ENCODE assay signal across 8 cellular contexts in genomic region chr5:175534070-175534932, GRCh38. TPM values are rescaled to one million over a fixed set of nuclear protein-coding genes. Genes with fewer than 3 reads are reported as not detected.
DNase-seq lines count a peak whose midpoint lies in the region; ATAC-seq and TF ChIP-seq lines count a peak whose summit lies in the region.

No MANE protein-coding gene starts in this region.

- BruUV-seq in IMR-90 (replicated peaks; lab: Mats Ljungman, UMichigan) (no TSS peak), PC-3 (replicated peaks; lab: Mats Ljungman, UMichigan) (no TSS peak)

- POLR2A ChIA-PET in IMR-90 (lab: Charles Lee; ENCODE audit: unreplicated experiment) (no interaction called here), PC-3 (lab: Charles Lee; ENCODE audit: unreplicated experiment) (no interaction called here)
- POLR2A ChIA-PET in naive thymus-derived CD8-positive, alpha-beta T cell (lab: Charles Lee) = interaction anchor here (0.6 to 2.4 kb wide), 9 partner anchors 11 to 167 kb away, joined by 3 to 7 read pairs (median 4); partner anchors contain the start of genes HRH2 and SFXN1

- H2AFZ ChIP-seq in IMR-90 (replicated peaks; ENCODE audit: low read length, poor library complexity) (peak overlapping the region; percentile 77), PC-3 (ENCODE audit: low read length) (no peak overlapping the region)

- H2AK5ac ChIP-seq in IMR-90 (ENCODE audit: low read depth, low read length) = no peak overlapping the region

- no peaks in the 10 kb centered on the region for H3K79me2 ChIP-seq in PC-3 (ENCODE audit: low read length)

- H3K27me3 ChIP-seq in IMR-90 (ENCODE audit: control insufficient read depth, insufficient read depth, low read length) (0 out of 2 replicates have a peak, but pooled peaks cover 2% of the 10 kb centered on the region), PC-3 (ENCODE audit: low read length) (no peaks in the 10 kb centered on the region)

- CTCF ChIA-PET in IMR-90 (lab: Yijun Ruan, JAX) (interaction anchor here (0.6 to 2.0 kb wide), 8 partner anchors 8 to 608 kb away, joined by 3 to 16 read pairs (median 4); no protein-coding TSS in a partner anchor), PC-3 (lab: Charles Lee) (interaction anchor here (0.6 to 1.4 kb wide), 4 partner anchors 167 to 400 kb away, joined by 4 to 10 read pairs (median 4); no protein-coding TSS in a partner anchor)

- H4K20me1 ChIP-seq in IMR-90 (ENCODE audit: insufficient read depth, low read length) = no peaks in the 10 kb centered on the region
- no peaks in the 10 kb centered on the region for H4K20me1 ChIP-seq in PC-3 (ENCODE audit: low read length)

- H3K4me3 Mint-ChIP-seq in naive thymus-derived CD8-positive, alpha-beta T cell = peak overlapping the region; percentile 55 to 85 (median 74)
- peak overlapping the region; percentile 55 for H3K4me3 Mint-ChIP-seq in stimulated activated effector memory CD8-positive, alpha-beta T cell treated with anti-CD3 and anti-CD28 coated beads, Interleukin-12 subunit alpha, Interleukin-12 subunit beta, amount 100 ng/mL, for 72 hours

- H3K27ac Mint-ChIP-seq in naive thymus-derived CD8-positive, alpha-beta T cell = peak overlapping the region in 9 of 10 donors; percentile 6 to 76 (median 46)
- H3K27ac Mint-ChIP-seq in stimulated activated effector memory CD8-positive, alpha-beta T cell treated with anti-CD3 and anti-CD28 coated beads, Interleukin-12 subunit alpha, Interleukin-12 subunit beta, amount 100 ng/mL, for 72 hours = peak overlapping the region; percentile 73

- no peak overlapping the region for H3K4ac ChIP-seq in IMR-90 (ENCODE audit: low read depth, low read length)

- H3K4me3 ChIP-seq in IMR-90 (ENCODE audit: insufficient read depth, low read depth, low read length) (no peak overlapping the region), PC-3 (ENCODE audit: low read length) (no peak overlapping the region)

- in situ Hi-C loops in IMR-90 (cut with MboI; ENCODE audit: low sequenced_read_pairs) = no loop called here

- H3K36me3 ChIP-seq in IMR-90 (ENCODE audit: control insufficient read depth, insufficient read depth, low read length) (no peaks in the 10 kb centered on the region), PC-3 (ENCODE audit: low read depth, low read length) (no peaks in the 10 kb centered on the region)

- H3K9me2 ChIP-seq in PC-3 (replicated peaks; ENCODE audit: low read length) = no peaks in the 10 kb centered on the region

- no peak overlapping the region for H2BK5ac ChIP-seq in IMR-90 (ENCODE audit: low read depth, low read length, poor library complexity, severe bottlenecking)

- H3K14ac ChIP-seq in IMR-90 (replicated peaks; ENCODE audit: low read depth, low read length) = no peak overlapping the region

- H4K5ac ChIP-seq in IMR-90 (ENCODE audit: low read depth, low read length) = no peak overlapping the region

- intact Hi-C loops in IMR-90 (cut with micrococcal nuclease) = loop anchor here (5.0 kb wide), 1 partner anchor 183 kb away; no protein-coding TSS in a partner anchor
- intact Hi-C loops in PC-3 (cut with micrococcal nuclease) = loop anchor here (5.0 kb wide), 1 partner anchor 183 kb away; no protein-coding TSS in a partner anchor

- peak; percentile 83 for TF ChIP-seq RAD21 in IMR-90 (IDR thresholded peaks at IDR 0.05; ENCODE audit: low read length)

- no peak overlapping the region for H3K56ac ChIP-seq in IMR-90 (ENCODE audit: extremely low read depth, insufficient read depth, low read length)

- H2BK15ac ChIP-seq in IMR-90 (ENCODE audit: low read depth, low read length) = no peak overlapping the region

- H3K23ac ChIP-seq in IMR-90 (ENCODE audit: low read depth, low read length) = no peak overlapping the region

- no peak overlapping the region for H3K27ac ChIP-seq in IMR-90 (ENCODE audit: insufficient read depth, low read length)
- H3K27ac ChIP-seq in PC-3 (ENCODE audit: low read length) = no peak overlapping the region

- no peaks in the 10 kb centered on the region for H3K79me1 ChIP-seq in IMR-90 (ENCODE audit: low read depth in 1 of 2, low read length in 2 of 2)

- H4K8ac ChIP-seq in IMR-90 (ENCODE audit: low read depth in 2 of 2, low read length in 2 of 2) = no peak overlapping the region

- H3K36me3 Mint-ChIP-seq in naive thymus-derived CD8-positive, alpha-beta T cell = peaks cover 0 to 22% (median 0%) of the 10 kb centered on the region in 3 donors
- peaks cover 45% of the 10 kb centered on the region for H3K36me3 Mint-ChIP-seq in stimulated activated effector memory CD8-positive, alpha-beta T cell treated with anti-CD3 and anti-CD28 coated beads, Interleukin-12 subunit alpha, Interleukin-12 subunit beta, amount 100 ng/mL, for 72 hours

- H3K9me3 ChIP-seq in IMR-90 (ENCODE audit: control insufficient read depth, insufficient read depth, low read length) (no peaks in the 10 kb centered on the region), PC-3 (ENCODE audit: low read length) (no peaks in the 10 kb centered on the region)

- H3K18ac ChIP-seq in IMR-90 (ENCODE audit: low read depth, low read length) = no peak overlapping the region

- peak overlapping the region; percentile 23 for H2AK9ac ChIP-seq in IMR-90 (replicated peaks; ENCODE audit: low read depth, low read length, poor library complexity)

- peaks cover 19 to 29% (median 26%) of the 10 kb centered on the region in 4 donors for H3K4me1 Mint-ChIP-seq in naive thymus-derived CD8-positive, alpha-beta T cell
- H3K4me1 Mint-ChIP-seq in stimulated activated effector memory CD8-positive, alpha-beta T cell treated with anti-CD3 and anti-CD28 coated beads, Interleukin-12 subunit alpha, Interleukin-12 subunit beta, amount 100 ng/mL, for 72 hours = peaks cover 24% of the 10 kb centered on the region

- no peak overlapping the region for H2BK120ac ChIP-seq in IMR-90 (ENCODE audit: low read depth, low read length)

- peak; percentile 99 for TF ChIP-seq CTCF in IMR-90 (conservative IDR thresholded peaks at IDR 0.05; ENCODE audit: low read depth, low read length)
- TF ChIP-seq CTCF in PC-3 (conservative IDR thresholded peaks at IDR 0.05; ENCODE audit: low read depth, low read length) = peak; percentile 96

- H3K9ac ChIP-seq in IMR-90 (ENCODE audit: low read depth, low read length) (no peak overlapping the region), PC-3 (ENCODE audit: low read length) (no peak overlapping the region)

- no peaks in the 10 kb centered on the region for H3K9me3 Mint-ChIP-seq in naive thymus-derived CD8-positive, alpha-beta T cell
- H3K9me3 Mint-ChIP-seq in stimulated activated effector memory CD8-positive, alpha-beta T cell treated with anti-CD3 and anti-CD28 coated beads, Interleukin-12 subunit alpha, Interleukin-12 subunit beta, amount 100 ng/mL, for 72 hours = no peaks in the 10 kb centered on the region

- no peaks in the 10 kb centered on the region for H3F3A ChIP-seq in PC-3 (ENCODE audit: low read length, unreplicated experiment)

- dilution Hi-C loops in IMR-90 (cut with HindIII; ENCODE audit: low sequenced_read_pairs, unreplicated experiment) = no loop called here

- peak; percentile 92 for ATAC-seq in GM21576 (IDR thresholded peaks at IDR 0.05; ENCODE audit: unreplicated experiment)
- ATAC-seq in IMR-90 (ENCODE audit: low read depth) = peak; percentile 99
- peak; percentile 97 for ATAC-seq in PC-3
- peak; percentile 98 for ATAC-seq in esophagus mucosa
- ATAC-seq in naive thymus-derived CD8-positive, alpha-beta T cell = peak; percentile 99
- ATAC-seq in stimulated activated effector memory CD8-positive, alpha-beta T cell treated with anti-CD3 and anti-CD28 coated beads, Interleukin-12 subunit alpha, Interleukin-12 subunit beta, amount 100 ng/mL, for 72 hours = peak; percentile 98

- TF ChIP-seq POLR2A in IMR-90 (IDR thresholded peaks at IDR 0.05; ENCODE audit: low read depth, low read length) = no peak

- H3K9me1 ChIP-seq in IMR-90 (ENCODE audit: insufficient read depth, low read length) = no peaks in the 10 kb centered on the region

- H4K91ac ChIP-seq in IMR-90 (ENCODE audit: insufficient read depth, low read depth, low read length) = no peak overlapping the region

- peak; percentile 51 for DNase-seq in DMS153 (lab: John Stamatoyannopoulos, UW)
- peak; percentile 77 for DNase-seq in IMR-90
- DNase-seq in PC-3 = peak; percentile 78
- peak; percentile 86 for DNase-seq in activated T-cell treated with anti-CD3 and anti-CD28 coated beads for 48 hours (ENCODE audit: low read depth)
- DNase-seq in naive thymus-derived CD8-positive, alpha-beta T cell = peak; percentile 69 to 88 (median 82)
- DNase-seq in stimulated activated effector memory CD8-positive, alpha-beta T cell treated with anti-CD3 and anti-CD28 coated beads, Interleukin-12 subunit alpha, Interleukin-12 subunit beta, amount 100 ng/mL, for 72 hours (ENCODE audit: low spot score in 2 of 2) = peak; percentile 75 to 86

- H3K4me1 ChIP-seq in IMR-90 (ENCODE audit: control insufficient read depth, insufficient read depth, low read length) (no peaks in the 10 kb centered on the region), PC-3 (ENCODE audit: insufficient read depth, low read length) (no peaks in the 10 kb centered on the region)

- 4% methylated on average over 22 of the region's 32 CpGs; no CpG with 5 or more reads in 1 of the 2 experiments for WGBS in IMR-90 (ENCODE audit: extremely low coverage in 2 of 2, insufficient read length in 1 of 2), 2 experiments

- H3K27me3 Mint-ChIP-seq in naive thymus-derived CD8-positive, alpha-beta T cell = no peaks in the 10 kb centered on the region

- no peak overlapping the region for H2BK20ac ChIP-seq in IMR-90 (ENCODE audit: low read depth, low read length)

- H3K4me2 ChIP-seq in IMR-90 (ENCODE audit: low read depth, low read length) (peak overlapping the region; percentile 23), PC-3 (ENCODE audit: low read length) (no peak overlapping the region)

TF ChIP-seq in IMR-90, 13 proteins besides CTCF, POLR2A, EP300 and RAD21:
- TF ChIP-seq MAZ (IDR thresholded peaks at IDR 0.05; ENCODE audit: borderline replicate concordance, low read depth, low read length) (peak; percentile 33; the same call in 1 of the 2 replicates), SMC3 (IDR thresholded peaks at IDR 0.05; ENCODE audit: low read depth, low read length) (peak; percentile 82), FOS (IDR thresholded peaks at IDR 0.05; ENCODE audit: low read depth, low read length) (no peak)
TF ChIP-seq in IMR-90: peak in this region for 2.

RNA-seq across cellular contexts. Expression of gene SFXN1, which starts 55.9 kb away (rescaled TPM):
- total RNA-seq in IMR-90 (2012; rRNA removed) = 342 and 410 TPM in 2 replicates
- 105 and 131 TPM in 2 replicates for polyA plus RNA-seq in IMR-90 (2012; rRNA removed)
- polyA plus RNA-seq in IMR-90 (2012; cell fraction: cytosol; rRNA removed) = 50.0 and 69.0 TPM in 2 replicates
- 45.0 and 91.6 TPM in 2 replicates for polyA plus RNA-seq in IMR-90 (2012; cell fraction: nucleus; rRNA removed; ENCODE audit: low replicate concordance)
- total RNA-seq in PC-3 (2014; rRNA removed) = 46.5 and 54.4 TPM in 2 replicates
- total RNA-seq in esophagus mucosa = 35.8 TPM
- 10 to 100 TPM; 76.3 to 93.0 TPM for total RNA-seq in naive thymus-derived CD8-positive, alpha-beta T cell
- polyA plus RNA-seq in naive thymus-derived CD8-positive, alpha-beta T cell = 10 to 100 TPM; 54.0 to 76.9 (median 57.4) TPM
